9 cellular contexts compared by ENCODE assay signal in genomic region chr2:231785413-231785812, GRCh38. TPM values are rescaled to one million over a fixed set of nuclear protein-coding genes. Genes with fewer than 3 reads are reported as not detected.
DNase-seq lines count a peak whose midpoint lies in the region; ATAC-seq and TF ChIP-seq lines count a peak whose summit lies in the region.
"Had no signal": no experiment of that assay in that cellular context is flagged by ENCODE, and none has a peak within 500 bp of the region (broad histone marks: within the 10 kb centered on the region; RNA-seq: fewer than 3 reads in every experiment).

No MANE protein-coding gene starts in this region.

- no peaks in the 10 kb centered on the region for H3K9me3 Mint-ChIP-seq in neural progenitor cell

- peak overlapping the region; percentile 85 for H3K27ac ChIP-seq in DND-41 (ENCODE audit: low read length)
- peak overlapping the region; percentile 67 for H3K27ac ChIP-seq in Karpas-422 (ENCODE audit: low read length)
- H3K27ac ChIP-seq in mammary epithelial cell (ENCODE audit: insufficient read depth, low read depth, low read length) = no peak overlapping the region
- peak overlapping the region; percentile 92 for H3K27ac ChIP-seq in neural progenitor cell

- no peak for TF ChIP-seq CTCF in DND-41 (IDR thresholded peaks at IDR 0.05; ENCODE audit: borderline replicate concordance, extremely low read depth, low read length, poor library complexity, severe bottlenecking)
- no peak for TF ChIP-seq CTCF in mammary epithelial cell (conservative IDR thresholded peaks at IDR 0.05 in 1 of 2, IDR thresholded peaks at IDR 0.05 in 1 of 2; ENCODE audit: extremely low read depth in 1 of 2, insufficient read depth in 1 of 2, low read depth in 1 of 2, low read length in 2 of 2)
- no peak for TF ChIP-seq CTCF in neural progenitor cell (IDR thresholded peaks at IDR 0.05)

- CTCF ChIA-PET in mammary epithelial cell (lab: Charles Lee; ENCODE audit: low non-redundant PET) = no interaction called here

- ATAC-seq in DND-41 (ENCODE audit: insufficient read depth, low read depth) (no peak), HG02763 (IDR thresholded peaks at IDR 0.05; ENCODE audit: unreplicated experiment) (no peak), HG03457 (IDR thresholded peaks at IDR 0.05; ENCODE audit: unreplicated experiment) (no peak)

- peak overlapping the region; percentile 89 for H3K4me3 Mint-ChIP-seq in neural progenitor cell

- H3K9ac ChIP-seq in DND-41 (ENCODE audit: low read depth, low read length) = peak overlapping the region; percentile 70
- peak overlapping the region; percentile 90 for H3K9ac ChIP-seq in Karpas-422 (ENCODE audit: low read length)
- H3K9ac ChIP-seq in mammary epithelial cell (ENCODE audit: insufficient read depth, low read length) = no peak overlapping the region
- peak overlapping the region; percentile 78 for H3K9ac ChIP-seq in neural progenitor cell

- H3K79me2 ChIP-seq in DND-41 (ENCODE audit: insufficient read depth, low read length) (peaks cover 91% of the 10 kb centered on the region), Karpas-422 (ENCODE audit: low read length) (peaks cover 90% of the 10 kb centered on the region), mammary epithelial cell (ENCODE audit: insufficient read depth, low read length) (peaks cover 78% of the 10 kb centered on the region), neural progenitor cell (ENCODE audit: low read depth) (peaks cover 85% of the 10 kb centered on the region)

- peaks cover 62% of the 10 kb centered on the region for H3K4me1 ChIP-seq in DND-41 (ENCODE audit: insufficient read depth, low read length)
- peaks cover 42% of the 10 kb centered on the region for H3K4me1 ChIP-seq in Karpas-422 (ENCODE audit: low read length)
- peaks cover 18% of the 10 kb centered on the region for H3K4me1 ChIP-seq in mammary epithelial cell (ENCODE audit: insufficient read depth, low read length)
- peaks cover 28% of the 10 kb centered on the region for H3K4me1 ChIP-seq in neural progenitor cell

- H3K4me2 ChIP-seq in DND-41 (ENCODE audit: insufficient read depth, low read length) = peak overlapping the region; percentile 86
- H3K4me2 ChIP-seq in Karpas-422 (ENCODE audit: low read depth, low read length, poor library complexity, severe bottlenecking) = peak overlapping the region; percentile 88
- H3K4me2 ChIP-seq in mammary epithelial cell (ENCODE audit: insufficient read depth, low read depth, low read length) = peak overlapping the region; percentile 83
- peak overlapping the region; percentile 97 for H3K4me2 ChIP-seq in neural progenitor cell

- peaks cover 4% of the 10 kb centered on the region for H3K36me3 Mint-ChIP-seq in neural progenitor cell

- no peak for DNase-seq in DND-41
- peak; percentile 59 for DNase-seq in Karpas-422
- no peak for DNase-seq in mammary epithelial cell
- no peak for DNase-seq in neural progenitor cell (ENCODE audit: low spot score)
- DNase-seq in NCI-H1436 (lab: John Stamatoyannopoulos, UW) = no peak
- no peak for DNase-seq in stimulated activated CD4-positive, alpha-beta T cell treated with anti-CD3 and anti-CD28 coated beads, Interleukin-2, amount 100 ng/mL, for 48 hours

- BruUV-seq in mammary epithelial cell (replicated peaks; lab: Mats Ljungman, UMichigan) = no TSS peak

- H3K27me3 ChIP-seq in DND-41 (ENCODE audit: insufficient read depth, low read length, poor library complexity) = no peaks in the 10 kb centered on the region
- H3K27me3 ChIP-seq in Karpas-422 (ENCODE audit: low read length) = no peaks in the 10 kb centered on the region
- H3K27me3 ChIP-seq in mammary epithelial cell (ENCODE audit: insufficient read depth, low read length) = no peaks in the 10 kb centered on the region
- no peaks in the 10 kb centered on the region for H3K27me3 ChIP-seq in neural progenitor cell
- H3K27me3 ChIP-seq: left lung had no signal

- 100% methylated on average over 2 of the region's 2 CpGs for WGBS in mammary epithelial cell (ENCODE audit: low coverage, missing lambda C conversion rate)

- no peaks in the 10 kb centered on the region for H3K9me3 ChIP-seq in DND-41 (ENCODE audit: insufficient read depth, low read length, severe bottlenecking)
- no peaks in the 10 kb centered on the region for H3K9me3 ChIP-seq in Karpas-422 (ENCODE audit: low read length)
- no peaks in the 10 kb centered on the region for H3K9me3 ChIP-seq in mammary epithelial cell (replicated peaks; ENCODE audit: insufficient read depth, low read length)
- H3K9me3 ChIP-seq in neural progenitor cell (ENCODE audit: low read depth) = no peaks in the 10 kb centered on the region
- H3K9me3 ChIP-seq: left lung had no signal

- H2AFZ ChIP-seq in DND-41 (ENCODE audit: low read depth, low read length) = peak overlapping the region; percentile 94
- peak overlapping the region; percentile 75; the same call in 1 of the 2 replicates for H2AFZ ChIP-seq in Karpas-422 (ENCODE audit: low read length)
- H2AFZ ChIP-seq in mammary epithelial cell (ENCODE audit: low read depth, low read length) = peak overlapping the region; percentile 95
- no peak overlapping the region for H2AFZ ChIP-seq in neural progenitor cell (replicated peaks)

- peaks cover 38% of the 10 kb centered on the region for H3K4me1 Mint-ChIP-seq in neural progenitor cell

- intact Hi-C loops in mammary epithelial cell (cut with micrococcal nuclease) = loop anchor here (10.0 kb wide), 1 partner anchor 111 kb away; no protein-coding TSS in a partner anchor

- H3K27ac Mint-ChIP-seq in neural progenitor cell = peak overlapping the region; percentile 99

- dilution Hi-C loops in mammary epithelial cell (cut with HindIII; ENCODE audit: low sequenced_read_pairs) = no loop called here

- in situ Hi-C loops in mammary epithelial cell (cut with MboI; ENCODE audit: low sequenced_read_pairs in 2 of 2) = loop anchor here in 1 of 2 donors (25.0 kb wide), 1 partner anchor 102 kb away; no protein-coding TSS in a partner anchor

- peaks cover 27% of the 10 kb centered on the region for H3F3A ChIP-seq in neural progenitor cell (ENCODE audit: low read depth)

- H3K27me3 Mint-ChIP-seq in neural progenitor cell (ENCODE audit: insufficient read depth, low read depth) = peaks cover 4% of the 10 kb centered on the region

- H3K4me3 ChIP-seq in DND-41 (ENCODE audit: low read depth in 1 of 2, low read length in 2 of 2) (peak overlapping the region in 1 of 2 experiments; percentile 92; a peak in 2 of 4 replicates), Karpas-422 (ENCODE audit: low read length) (peak overlapping the region; percentile 98), mammary epithelial cell (replicated peaks in 1 of 3; ENCODE audit: insufficient read depth in 1 of 3, low read depth in 2 of 3, low read length in 3 of 3) (peak overlapping the region in 1 of 3 experiments; percentile 67), neural progenitor cell (peak overlapping the region; percentile 90)

- H4K20me1 ChIP-seq in DND-41 (ENCODE audit: insufficient read depth, low read length) = peaks cover 29% of the 10 kb centered on the region
- peaks cover 11% of the 10 kb centered on the region; the same call in 1 of the 2 replicates for H4K20me1 ChIP-seq in Karpas-422 (ENCODE audit: insufficient read depth, low read depth, low read length)
- H4K20me1 ChIP-seq in mammary epithelial cell (ENCODE audit: insufficient read depth, low read length) = no peaks in the 10 kb centered on the region
- peaks cover 26% of the 10 kb centered on the region for H4K20me1 ChIP-seq in neural progenitor cell (ENCODE audit: low read depth)

- H3K36me3 ChIP-seq in DND-41 (ENCODE audit: insufficient read depth, low read length) (peaks cover 23% of the 10 kb centered on the region), Karpas-422 (ENCODE audit: insufficient read depth, low read length) (peaks cover 12% of the 10 kb centered on the region; the same call in 1 of the 2 replicates), mammary epithelial cell (ENCODE audit: insufficient read depth, low read length) (peaks cover 2% of the 10 kb centered on the region), neural progenitor cell (peaks cover 7% of the 10 kb centered on the region)

- H3K9me2 ChIP-seq in Karpas-422 (replicated peaks; ENCODE audit: insufficient read depth, low read length) = no peaks in the 10 kb centered on the region

RNA-seq across cellular contexts. Expression of gene COPS7B, which starts 0.8 kb away (rescaled TPM):
- total RNA-seq in Karpas-422 (2014; rRNA removed; shearing (Covaris generic); ENCODE audit: low replicate concordance) = 40.4 and 67.6 TPM in 2 replicates
- total RNA-seq in mammary epithelial cell = 10 to 100 TPM; 29.8 to 43.7 TPM
- polyA plus RNA-seq in mammary epithelial cell = 42.0 TPM
- polyA minus RNA-seq in mammary epithelial cell = 42.7 TPM
- total RNA-seq in neural progenitor cell (ENCODE audit: low replicate concordance) = 56.1 and 63.3 TPM in 2 replicates

RNA-seq across cellular contexts. Expression of gene PDE6D, which starts 4.3 kb away (rescaled TPM):
- 67.2 and 87.8 TPM in 2 replicates for total RNA-seq in Karpas-422 (2014; rRNA removed; shearing (Covaris generic); ENCODE audit: low replicate concordance)
- 10 to 100 TPM; 15.2 to 16.2 TPM for total RNA-seq in mammary epithelial cell
- 22.9 TPM for polyA plus RNA-seq in mammary epithelial cell
- polyA minus RNA-seq in mammary epithelial cell = 15.9 TPM
- total RNA-seq in neural progenitor cell (ENCODE audit: low replicate concordance) = 44.1 and 52.6 TPM in 2 replicates
